In genomic region chr13:113864303-113864890, GRCh38 we compare ENCODE assay signal across 8 cellular contexts. TPM values are rescaled to one million over a fixed set of nuclear protein-coding genes. Genes with fewer than 3 reads are reported as not detected.
DNase-seq lines count a peak whose midpoint lies in the region; ATAC-seq, FAIRE-seq and TF ChIP-seq lines count a peak whose summit lies in the region.

No MANE protein-coding gene starts in this region.

- peak overlapping the region; percentile 70 for H3K4me3 Mint-ChIP-seq in stimulated activated naive CD8-positive, alpha-beta T cell treated with anti-CD3 and anti-CD28 coated beads, Interleukin-15, Interleukin-2, amounts not matched to agents 100 ng/mL and 50 ng/mL, for 24 hours
- H3K4me3 Mint-ChIP-seq in central memory CD8-positive, alpha-beta T cell = peak overlapping the region; percentile 67

- H3K9me3 ChIP-seq in mesodermal cell (ENCODE audit: control insufficient read depth, low read length) = no peaks in the 10 kb centered on the region

- no peak for DNase-seq in stimulated activated naive CD8-positive, alpha-beta T cell treated with anti-CD3 and anti-CD28 coated beads, Interleukin-15, Interleukin-2, amounts not matched to agents 100 U/mL and 50 U/mL, for 24 hours
- DNase-seq in central memory CD8-positive, alpha-beta T cell (ENCODE audit: low spot score in 2 of 2) = no peak
- no peak for DNase-seq in Kasumi-1 (lab: John Stamatoyannopoulos, UW)
- DNase-seq in urothelium cell line (ENCODE audit: low spot score) = no peak
- no peak for DNase-seq in GM12891 (ENCODE audit: insufficient read length, low spot score)

- H3K36me3 Mint-ChIP-seq in stimulated activated naive CD8-positive, alpha-beta T cell treated with anti-CD3 and anti-CD28 coated beads, Interleukin-15, Interleukin-2, amounts not matched to agents 100 ng/mL and 50 ng/mL, for 24 hours (ENCODE audit: low read depth) = no peaks in the 10 kb centered on the region
- H3K36me3 Mint-ChIP-seq in central memory CD8-positive, alpha-beta T cell (ENCODE audit: insufficient read depth) = peaks cover 2% of the 10 kb centered on the region

- no peak for ATAC-seq in stimulated activated naive CD8-positive, alpha-beta T cell treated with anti-CD3 and anti-CD28 coated beads, Interleukin-15, Interleukin-2, amounts not matched to agents 100 U/mL and 50 U/mL, for 24 hours
- ATAC-seq in central memory CD8-positive, alpha-beta T cell (replicated peaks; ENCODE audit: extremely low read depth, poor library complexity, severe bottlenecking) = no peak
- no peak for ATAC-seq in HG02870 (IDR thresholded peaks at IDR 0.05; ENCODE audit: unreplicated experiment)

- no peak overlapping the region for H3K27ac ChIP-seq in mesodermal cell (ENCODE audit: low read depth, low read length, severe bottlenecking)

- no peak for TF ChIP-seq POLR2A in GM12891 (IDR thresholded peaks at IDR 0.05; ENCODE audit: low read depth, low read length)

- FAIRE-seq in urothelium cell line (lab: Jason Lieb, UNC) (no peak), GM12891 (lab: Jason Lieb, UNC) (no peak)

- WGBS in mesodermal cell (ENCODE audit: insufficient coverage in 2 of 2), 2 experiments = 57 to 64% methylated on average over 6 of the region's 10 CpGs

- H3K9me3 Mint-ChIP-seq in stimulated activated naive CD8-positive, alpha-beta T cell treated with anti-CD3 and anti-CD28 coated beads, Interleukin-15, Interleukin-2, amounts not matched to agents 100 ng/mL and 50 ng/mL, for 24 hours = peaks cover under 1% of the 10 kb centered on the region
- no peaks in the 10 kb centered on the region for H3K9me3 Mint-ChIP-seq in central memory CD8-positive, alpha-beta T cell

- peaks cover 24% of the 10 kb centered on the region for H3K4me1 ChIP-seq in mesodermal cell (ENCODE audit: control insufficient read depth, insufficient read depth, low read length, poor library complexity, severe bottlenecking)

- H3K27me3 Mint-ChIP-seq in stimulated activated naive CD8-positive, alpha-beta T cell treated with anti-CD3 and anti-CD28 coated beads, Interleukin-15, Interleukin-2, amounts not matched to agents 100 ng/mL and 50 ng/mL, for 24 hours = peaks cover 54% of the 10 kb centered on the region
- peaks cover 74% of the 10 kb centered on the region for H3K27me3 Mint-ChIP-seq in central memory CD8-positive, alpha-beta T cell

- H3K4me1 Mint-ChIP-seq in stimulated activated naive CD8-positive, alpha-beta T cell treated with anti-CD3 and anti-CD28 coated beads, Interleukin-15, Interleukin-2, amounts not matched to agents 100 ng/mL and 50 ng/mL, for 24 hours (ENCODE audit: low read depth) = peaks cover 12% of the 10 kb centered on the region
- peaks cover 13% of the 10 kb centered on the region for H3K4me1 Mint-ChIP-seq in central memory CD8-positive, alpha-beta T cell

- H3K36me3 ChIP-seq in mesodermal cell (ENCODE audit: control insufficient read depth, insufficient read depth, low read length) = no peaks in the 10 kb centered on the region

- H3K4me3 ChIP-seq in mesodermal cell (ENCODE audit: extremely low read depth, insufficient read depth, low read length, poor library complexity, severe bottlenecking) = peak overlapping the region; percentile 49

- H3K27ac Mint-ChIP-seq in stimulated activated naive CD8-positive, alpha-beta T cell treated with anti-CD3 and anti-CD28 coated beads, Interleukin-15, Interleukin-2, amounts not matched to agents 100 ng/mL and 50 ng/mL, for 24 hours = no peak overlapping the region
- no peak overlapping the region for H3K27ac Mint-ChIP-seq in central memory CD8-positive, alpha-beta T cell (ENCODE audit: low read depth)

TF ChIP-seq in GM12891, 5 proteins besides CTCF, POLR2A, EP300 and RAD21:
- TF ChIP-seq PAX5 (IDR thresholded peaks at IDR 0.05; ENCODE audit: insufficient read depth, low read length, severe bottlenecking) = no peak
- no peak for TF ChIP-seq TAF1 (IDR thresholded peaks at IDR 0.05; ENCODE audit: low read depth, low read length)
- TF ChIP-seq POLR2AphosphoS5 (IDR thresholded peaks at IDR 0.05; ENCODE audit: low read depth, low read length) = no peak
- no peak for TF ChIP-seq SPI1 (IDR thresholded peaks at IDR 0.05; ENCODE audit: low read depth, low read length)
- TF ChIP-seq POU2F2 (IDR thresholded peaks at IDR 0.05; ENCODE audit: low read depth, low read length) = no peak
TF ChIP-seq in GM12891: peak in this region for 0.

RNA-seq across cellular contexts. Expression of gene GAS6, which starts 0.5 kb away (rescaled TPM):
- 10.1 TPM for polyA plus RNA-seq in mesodermal cell (2013, experiment 1 of 2)
- 10.2 TPM for polyA plus RNA-seq in mesodermal cell (2013, experiment 2 of 2)
- polyA plus RNA-seq in GM12891 (2012; ENCODE audit: low read depth, missing spikeins) = 1.6 TPM
